1 cellular context compared by ENCODE assay signal in the genomic region with DNA sequence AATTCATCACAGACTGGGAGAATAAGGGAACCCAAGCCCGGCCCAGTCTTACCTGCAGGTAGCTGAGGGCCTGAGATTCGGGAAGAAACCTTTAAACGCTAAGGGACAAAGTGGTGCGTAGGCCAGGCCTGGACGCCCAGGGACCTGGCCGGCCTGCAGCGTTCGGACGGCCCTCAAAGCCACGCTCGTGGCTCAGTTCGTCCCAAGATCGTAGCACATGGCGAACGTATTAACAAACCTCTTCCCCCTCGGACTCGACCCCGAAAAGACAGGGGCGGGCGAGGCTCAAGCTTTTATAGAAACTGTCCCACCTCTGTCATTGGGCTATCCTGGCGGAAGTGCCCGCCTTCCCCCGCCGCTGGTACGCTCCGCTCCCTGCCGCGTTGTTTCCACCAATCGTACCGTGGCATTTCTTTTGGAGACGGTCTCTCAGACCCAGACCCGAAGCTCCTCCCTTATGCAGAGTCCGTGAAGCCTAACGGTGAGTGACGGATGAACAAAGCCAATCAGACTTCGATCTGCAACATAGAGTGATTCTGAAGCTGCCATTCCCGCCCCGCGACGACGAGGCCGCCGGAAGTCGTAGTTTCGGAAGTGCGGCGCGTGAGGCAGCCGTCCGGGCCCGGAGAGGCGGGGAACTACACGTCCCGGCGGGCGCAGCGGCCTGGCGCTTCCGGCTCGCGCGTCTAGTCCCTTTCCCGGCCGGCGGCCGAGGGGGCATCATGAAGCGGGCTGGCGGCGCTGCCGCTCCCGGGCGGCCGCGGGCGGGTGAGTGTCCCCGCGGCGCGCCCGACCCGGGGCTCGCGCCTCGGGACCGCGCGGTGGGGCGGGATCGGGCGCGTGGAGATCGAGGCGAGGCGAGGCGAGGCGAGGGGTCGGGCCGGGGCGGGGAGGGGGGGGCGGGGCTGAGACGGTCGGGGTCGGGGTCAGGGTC.
TF ChIP-seq lines count a peak whose summit lies in the region.

A gene (plus strand): TSS at position 692 of the 934 bp plus-strand sequence. CDS start 8,139 bp downstream, outside the sequence.

TF ChIP-seq in K562, 482 proteins besides CTCF, POLR2A, EP300 and RAD21 (continued from another document and continues in another):
- TF ChIP-seq, protein P1, sequence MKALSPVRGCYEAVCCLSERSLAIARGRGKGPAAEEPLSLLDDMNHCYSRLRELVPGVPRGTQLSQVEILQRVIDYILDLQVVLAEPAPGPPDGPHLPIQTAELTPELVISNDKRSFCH (CRISPR knock-in tag; IDR thresholded peaks at IDR 0.05): no peak
- TF ChIP-seq, protein P1 (tag; IDR thresholded peaks at IDR 0.05): peak; percentile 81
- TF ChIP-seq MTA3 (IDR thresholded peaks at IDR 0.05; ENCODE audit: borderline replicate concordance): peak; percentile 100
- TF ChIP-seq PYGO2 (tag; IDR thresholded peaks at IDR 0.05): no peak
- no peak for TF ChIP-seq PCBP2 (IDR thresholded peaks at IDR 0.05; ENCODE audit: low read depth, low read length, poor library complexity, severe bottlenecking)
- peak; percentile 23; the same call in 1 of the 2 replicates for TF ChIP-seq TCF3 (CRISPR knock-in tag; IDR thresholded peaks at IDR 0.05)
- TF ChIP-seq ZNF140 (CRISPR knock-in tag; IDR thresholded peaks at IDR 0.05): no peak
- no peak; the same call in 1 of the 2 replicates for TF ChIP-seq ZZZ3 (IDR thresholded peaks at IDR 0.05)
- TF ChIP-seq, protein P2, sequence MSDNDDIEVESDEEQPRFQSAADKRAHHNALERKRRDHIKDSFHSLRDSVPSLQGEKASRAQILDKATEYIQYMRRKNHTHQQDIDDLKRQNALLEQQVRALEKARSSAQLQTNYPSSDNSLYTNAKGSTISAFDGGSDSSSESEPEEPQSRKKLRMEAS (CRISPR knock-in tag; IDR thresholded peaks at IDR 0.05): peak; percentile 95
- no peak for TF ChIP-seq ZNF695 (CRISPR knock-in tag; IDR thresholded peaks at IDR 0.05)
- TF ChIP-seq ZNF644 (tag; IDR thresholded peaks at IDR 0.05; ENCODE audit: low read depth): peak; percentile 85
- TF ChIP-seq SMC3 (conservative IDR thresholded peaks at IDR 0.05; ENCODE audit: insufficient read depth, low read depth, low read length): no peak
- TF ChIP-seq ETV6 (IDR thresholded peaks at IDR 0.05; ENCODE audit: borderline replicate concordance in 1 of 2, low read depth in 2 of 2, low read length in 1 of 2): no peak
- TF ChIP-seq ETV6 (CRISPR knock-in tag; IDR thresholded peaks at IDR 0.05; ENCODE audit: borderline replicate concordance): peak; percentile 80; the same call in 1 of the 2 replicates
- TF ChIP-seq, protein P3, sequence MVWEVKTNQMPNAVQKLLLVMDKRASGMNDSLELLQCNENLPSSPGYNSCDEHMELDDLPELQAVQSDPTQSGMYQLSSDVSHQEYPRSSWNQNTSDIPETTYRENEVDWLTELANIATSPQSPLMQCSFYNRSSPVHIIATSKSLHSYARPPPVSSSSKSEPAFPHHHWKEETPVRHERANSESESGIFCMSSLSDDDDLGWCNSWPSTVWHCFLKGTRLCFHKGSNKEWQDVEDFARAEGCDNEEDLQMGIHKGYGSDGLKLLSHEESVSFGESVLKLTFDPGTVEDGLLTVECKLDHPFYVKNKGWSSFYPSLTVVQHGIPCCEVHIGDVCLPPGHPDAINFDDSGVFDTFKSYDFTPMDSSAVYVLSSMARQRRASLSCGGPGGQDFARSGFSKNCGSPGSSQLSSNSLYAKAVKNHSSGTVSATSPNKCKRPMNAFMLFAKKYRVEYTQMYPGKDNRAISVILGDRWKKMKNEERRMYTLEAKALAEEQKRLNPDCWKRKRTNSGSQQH (CRISPR knock-in tag; IDR thresholded peaks at IDR 0.05): peak; percentile 87
- TF ChIP-seq NR4A1 (CRISPR knock-in tag; IDR thresholded peaks at IDR 0.05): 0 out of 2 replicates have a peak, but pooled peaks have one; percentile 17
- TF ChIP-seq NR4A1 (tag; IDR thresholded peaks at IDR 0.05): no peak
- TF ChIP-seq POLR2AphosphoS2 (IDR thresholded peaks at IDR 0.05; ENCODE audit: low read length): peak; percentile 97
- TF ChIP-seq PURB (CRISPR knock-in tag; IDR thresholded peaks at IDR 0.05; ENCODE audit: low read depth): no peak
- TF ChIP-seq CBX1 (IDR thresholded peaks at IDR 0.05; ENCODE audit: low read depth): peak; percentile 90; the same call in 1 of the 2 replicates
- peak; percentile 99 for TF ChIP-seq POLR2H (tag; IDR thresholded peaks at IDR 0.05; ENCODE audit: low read depth)
- TF ChIP-seq, protein P4, sequence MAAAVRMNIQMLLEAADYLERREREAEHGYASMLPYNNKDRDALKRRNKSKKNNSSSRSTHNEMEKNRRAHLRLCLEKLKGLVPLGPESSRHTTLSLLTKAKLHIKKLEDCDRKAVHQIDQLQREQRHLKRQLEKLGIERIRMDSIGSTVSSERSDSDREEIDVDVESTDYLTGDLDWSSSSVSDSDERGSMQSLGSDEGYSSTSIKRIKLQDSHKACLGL (CRISPR knock-in tag; IDR thresholded peaks at IDR 0.05; ENCODE audit: borderline replicate concordance, poor library complexity, severe bottlenecking): peak; percentile 54
- TF ChIP-seq DNMT1 (IDR thresholded peaks at IDR 0.05): 0 out of 2 replicates have a peak, but pooled peaks have one; percentile 10
- TF ChIP-seq, protein P5, sequence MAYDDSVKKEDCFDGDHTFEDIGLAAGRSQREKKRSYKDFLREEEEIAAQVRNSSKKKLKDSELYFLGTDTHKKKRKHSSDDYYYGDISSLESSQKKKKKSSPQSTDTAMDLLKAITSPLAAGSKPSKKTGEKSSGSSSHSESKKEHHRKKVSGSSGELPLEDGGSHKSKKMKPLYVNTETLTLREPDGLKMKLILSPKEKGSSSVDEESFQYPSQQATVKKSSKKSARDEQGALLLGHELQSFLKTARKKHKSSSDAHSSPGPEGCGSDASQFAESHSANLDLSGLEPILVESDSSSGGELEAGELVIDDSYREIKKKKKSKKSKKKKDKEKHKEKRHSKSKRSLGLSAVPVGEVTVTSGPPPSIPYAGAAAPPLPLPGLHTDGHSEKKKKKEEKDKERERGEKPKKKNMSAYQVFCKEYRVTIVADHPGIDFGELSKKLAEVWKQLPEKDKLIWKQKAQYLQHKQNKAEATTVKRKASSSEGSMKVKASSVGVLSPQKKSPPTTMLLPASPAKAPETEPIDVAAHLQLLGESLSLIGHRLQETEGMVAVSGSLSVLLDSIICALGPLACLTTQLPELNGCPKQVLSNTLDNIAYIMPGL (CRISPR knock-in tag; IDR thresholded peaks at IDR 0.05): peak; percentile 59
- 0 out of 2 replicates have a peak, but pooled peaks have one; percentile 12 for TF ChIP-seq MAFK (IDR thresholded peaks at IDR 0.05; ENCODE audit: low read length)
- no peak for TF ChIP-seq JUNB (CRISPR knock-in tag; conservative IDR thresholded peaks at IDR 0.05)
- TF ChIP-seq, protein P6, sequence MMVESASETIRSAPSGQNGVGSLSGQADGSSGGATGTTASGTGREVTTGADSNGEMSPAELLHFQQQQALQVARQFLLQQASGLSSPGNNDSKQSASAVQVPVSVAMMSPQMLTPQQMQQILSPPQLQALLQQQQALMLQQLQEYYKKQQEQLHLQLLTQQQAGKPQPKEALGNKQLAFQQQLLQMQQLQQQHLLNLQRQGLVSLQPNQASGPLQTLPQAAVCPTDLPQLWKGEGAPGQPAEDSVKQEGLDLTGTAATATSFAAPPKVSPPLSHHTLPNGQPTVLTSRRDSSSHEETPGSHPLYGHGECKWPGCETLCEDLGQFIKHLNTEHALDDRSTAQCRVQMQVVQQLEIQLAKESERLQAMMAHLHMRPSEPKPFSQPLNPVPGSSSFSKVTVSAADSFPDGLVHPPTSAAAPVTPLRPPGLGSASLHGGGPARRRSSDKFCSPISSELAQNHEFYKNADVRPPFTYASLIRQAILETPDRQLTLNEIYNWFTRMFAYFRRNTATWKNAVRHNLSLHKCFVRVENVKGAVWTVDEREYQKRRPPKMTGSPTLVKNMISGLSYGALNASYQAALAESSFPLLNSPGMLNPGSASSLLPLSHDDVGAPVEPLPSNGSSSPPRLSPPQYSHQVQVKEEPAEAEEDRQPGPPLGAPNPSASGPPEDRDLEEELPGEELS (CRISPR knock-in tag; IDR thresholded peaks at IDR 0.05; ENCODE audit: borderline replicate concordance): 0 out of 2 replicates have a peak, but pooled peaks have one; percentile 54
- TF ChIP-seq, protein P7, sequence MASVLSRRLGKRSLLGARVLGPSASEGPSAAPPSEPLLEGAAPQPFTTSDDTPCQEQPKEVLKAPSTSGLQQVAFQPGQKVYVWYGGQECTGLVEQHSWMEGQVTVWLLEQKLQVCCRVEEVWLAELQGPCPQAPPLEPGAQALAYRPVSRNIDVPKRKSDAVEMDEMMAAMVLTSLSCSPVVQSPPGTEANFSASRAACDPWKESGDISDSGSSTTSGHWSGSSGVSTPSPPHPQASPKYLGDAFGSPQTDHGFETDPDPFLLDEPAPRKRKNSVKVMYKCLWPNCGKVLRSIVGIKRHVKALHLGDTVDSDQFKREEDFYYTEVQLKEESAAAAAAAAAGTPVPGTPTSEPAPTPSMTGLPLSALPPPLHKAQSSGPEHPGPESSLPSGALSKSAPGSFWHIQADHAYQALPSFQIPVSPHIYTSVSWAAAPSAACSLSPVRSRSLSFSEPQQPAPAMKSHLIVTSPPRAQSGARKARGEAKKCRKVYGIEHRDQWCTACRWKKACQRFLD (CRISPR knock-in tag; IDR thresholded peaks at IDR 0.05): peak; percentile 83
- peak; percentile 58; the same call in 1 of the 2 replicates for TF ChIP-seq CBFB (CRISPR knock-in tag; IDR thresholded peaks at IDR 0.05)
- TF ChIP-seq, protein P8, sequence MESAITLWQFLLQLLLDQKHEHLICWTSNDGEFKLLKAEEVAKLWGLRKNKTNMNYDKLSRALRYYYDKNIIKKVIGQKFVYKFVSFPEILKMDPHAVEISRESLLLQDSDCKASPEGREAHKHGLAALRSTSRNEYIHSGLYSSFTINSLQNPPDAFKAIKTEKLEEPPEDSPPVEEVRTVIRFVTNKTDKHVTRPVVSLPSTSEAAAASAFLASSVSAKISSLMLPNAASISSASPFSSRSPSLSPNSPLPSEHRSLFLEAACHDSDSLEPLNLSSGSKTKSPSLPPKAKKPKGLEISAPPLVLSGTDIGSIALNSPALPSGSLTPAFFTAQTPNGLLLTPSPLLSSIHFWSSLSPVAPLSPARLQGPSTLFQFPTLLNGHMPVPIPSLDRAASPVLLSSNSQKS (CRISPR knock-in tag; IDR thresholded peaks at IDR 0.05): no peak
- TF ChIP-seq, protein P9, sequence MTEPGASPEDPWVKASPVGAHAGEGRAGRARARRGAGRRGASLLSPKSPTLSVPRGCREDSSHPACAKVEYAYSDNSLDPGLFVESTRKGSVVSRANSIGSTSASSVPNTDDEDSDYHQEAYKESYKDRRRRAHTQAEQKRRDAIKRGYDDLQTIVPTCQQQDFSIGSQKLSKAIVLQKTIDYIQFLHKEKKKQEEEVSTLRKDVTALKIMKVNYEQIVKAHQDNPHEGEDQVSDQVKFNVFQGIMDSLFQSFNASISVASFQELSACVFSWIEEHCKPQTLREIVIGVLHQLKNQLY (CRISPR knock-in tag; conservative IDR thresholded peaks at IDR 0.05): peak; percentile 71 to 92; a peak in 2 of 4 replicates
- TF ChIP-seq, protein P10, sequence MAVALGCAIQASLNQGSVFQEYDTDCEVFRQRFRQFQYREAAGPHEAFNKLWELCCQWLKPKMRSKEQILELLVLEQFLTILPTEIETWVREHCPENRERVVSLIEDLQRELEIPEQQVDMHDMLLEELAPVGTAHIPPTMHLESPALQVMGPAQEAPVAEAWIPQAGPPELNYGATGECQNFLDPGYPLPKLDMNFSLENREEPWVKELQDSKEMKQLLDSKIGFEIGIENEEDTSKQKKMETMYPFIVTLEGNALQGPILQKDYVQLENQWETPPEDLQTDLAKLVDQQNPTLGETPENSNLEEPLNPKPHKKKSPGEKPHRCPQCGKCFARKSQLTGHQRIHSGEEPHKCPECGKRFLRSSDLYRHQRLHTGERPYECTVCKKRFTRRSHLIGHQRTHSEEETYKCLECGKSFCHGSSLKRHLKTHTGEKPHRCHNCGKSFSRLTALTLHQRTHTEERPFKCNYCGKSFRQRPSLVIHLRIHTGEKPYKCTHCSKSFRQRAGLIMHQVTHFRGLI (CRISPR knock-in tag; IDR thresholded peaks at IDR 0.05): peak; percentile 1; the same call in 1 of the 2 replicates
- TF ChIP-seq ATF7 (IDR thresholded peaks at IDR 0.05): peak; percentile 87
- TF ChIP-seq, protein P11, sequence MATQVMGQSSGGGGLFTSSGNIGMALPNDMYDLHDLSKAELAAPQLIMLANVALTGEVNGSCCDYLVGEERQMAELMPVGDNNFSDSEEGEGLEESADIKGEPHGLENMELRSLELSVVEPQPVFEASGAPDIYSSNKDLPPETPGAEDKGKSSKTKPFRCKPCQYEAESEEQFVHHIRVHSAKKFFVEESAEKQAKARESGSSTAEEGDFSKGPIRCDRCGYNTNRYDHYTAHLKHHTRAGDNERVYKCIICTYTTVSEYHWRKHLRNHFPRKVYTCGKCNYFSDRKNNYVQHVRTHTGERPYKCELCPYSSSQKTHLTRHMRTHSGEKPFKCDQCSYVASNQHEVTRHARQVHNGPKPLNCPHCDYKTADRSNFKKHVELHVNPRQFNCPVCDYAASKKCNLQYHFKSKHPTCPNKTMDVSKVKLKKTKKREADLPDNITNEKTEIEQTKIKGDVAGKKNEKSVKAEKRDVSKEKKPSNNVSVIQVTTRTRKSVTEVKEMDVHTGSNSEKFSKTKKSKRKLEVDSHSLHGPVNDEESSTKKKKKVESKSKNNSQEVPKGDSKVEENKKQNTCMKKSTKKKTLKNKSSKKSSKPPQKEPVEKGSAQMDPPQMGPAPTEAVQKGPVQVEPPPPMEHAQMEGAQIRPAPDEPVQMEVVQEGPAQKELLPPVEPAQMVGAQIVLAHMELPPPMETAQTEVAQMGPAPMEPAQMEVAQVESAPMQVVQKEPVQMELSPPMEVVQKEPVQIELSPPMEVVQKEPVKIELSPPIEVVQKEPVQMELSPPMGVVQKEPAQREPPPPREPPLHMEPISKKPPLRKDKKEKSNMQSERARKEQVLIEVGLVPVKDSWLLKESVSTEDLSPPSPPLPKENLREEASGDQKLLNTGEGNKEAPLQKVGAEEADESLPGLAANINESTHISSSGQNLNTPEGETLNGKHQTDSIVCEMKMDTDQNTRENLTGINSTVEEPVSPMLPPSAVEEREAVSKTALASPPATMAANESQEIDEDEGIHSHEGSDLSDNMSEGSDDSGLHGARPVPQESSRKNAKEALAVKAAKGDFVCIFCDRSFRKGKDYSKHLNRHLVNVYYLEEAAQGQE (CRISPR knock-in tag; IDR thresholded peaks at IDR 0.05; ENCODE audit: low read depth): 0 out of 2 replicates have a peak, but pooled peaks have one; percentile 26
- peak; percentile 14; the same call in 1 of the 2 replicates for TF ChIP-seq SMAD4 (CRISPR knock-in tag; conservative IDR thresholded peaks at IDR 0.05)
- TF ChIP-seq, protein P12, sequence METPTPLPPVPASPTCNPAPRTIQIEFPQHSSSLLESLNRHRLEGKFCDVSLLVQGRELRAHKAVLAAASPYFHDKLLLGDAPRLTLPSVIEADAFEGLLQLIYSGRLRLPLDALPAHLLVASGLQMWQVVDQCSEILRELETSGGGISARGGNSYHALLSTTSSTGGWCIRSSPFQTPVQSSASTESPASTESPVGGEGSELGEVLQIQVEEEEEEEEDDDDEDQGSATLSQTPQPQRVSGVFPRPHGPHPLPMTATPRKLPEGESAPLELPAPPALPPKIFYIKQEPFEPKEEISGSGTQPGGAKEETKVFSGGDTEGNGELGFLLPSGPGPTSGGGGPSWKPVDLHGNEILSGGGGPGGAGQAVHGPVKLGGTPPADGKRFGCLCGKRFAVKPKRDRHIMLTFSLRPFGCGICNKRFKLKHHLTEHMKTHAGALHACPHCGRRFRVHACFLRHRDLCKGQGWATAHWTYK (CRISPR knock-in tag; IDR thresholded peaks at IDR 0.05): peak; percentile 59
- peak; percentile 96 for TF ChIP-seq TAF7 (tag; IDR thresholded peaks at IDR 0.05)
- no peak for TF ChIP-seq IRF2 (CRISPR knock-in tag; IDR thresholded peaks at IDR 0.05)
